In the genomic region with DNA sequence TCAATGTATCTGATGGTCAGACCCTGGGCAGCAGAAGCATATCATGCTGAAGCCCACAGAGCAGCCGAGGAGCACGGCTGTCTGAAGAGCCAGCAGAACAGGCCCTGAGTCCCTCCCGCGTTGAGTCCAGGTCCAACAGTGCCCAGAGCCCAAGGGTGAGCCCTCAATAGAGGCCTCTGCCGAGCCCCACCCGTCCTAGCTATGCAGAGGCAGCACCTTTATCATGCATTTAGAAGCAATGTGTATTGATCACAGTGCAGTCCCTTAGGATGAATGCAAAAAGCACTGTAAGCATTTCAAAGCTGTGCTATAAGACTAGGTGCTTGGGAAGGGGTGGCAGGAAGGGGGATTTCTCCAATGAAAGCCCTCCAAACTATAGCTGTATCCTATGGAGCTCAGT, we compare ENCODE assay signal across 19 cellular contexts.
"Had no signal": no experiment of that assay in that cellular context is flagged by ENCODE, and none has a peak within 500 bp of the region (broad histone marks: within the 10 kb centered on the region; RNA-seq: fewer than 3 reads in every experiment).

No MANE protein-coding gene starts in this region.

- H3K4me3 ChIP-seq: coronary artery, dorsolateral prefrontal cortex, esophagus muscularis mucosa, gastroesophageal sphincter, heart left ventricle, hepatocyte, left lung, lower lobe of right lung, mucosa of descending colon had no signal

- H3K9me3 Mint-ChIP-seq: mesothelial cell of epicardium had no signal

- ATAC-seq: foreskin keratinocyte, gastroesophageal sphincter, heart left ventricle, left cardiac atrium, left lung, left ventricle myocardium superior, lower lobe of right lung, mucosa of descending colon had no signal

- H3K4me1 ChIP-seq: esophagus muscularis mucosa, foreskin keratinocyte, gastroesophageal sphincter, left lung, lower lobe of right lung had no signal

- H2AFZ ChIP-seq: hepatocyte had no signal

- H3K4me1 Mint-ChIP-seq: naive B cell had no signal

- H3K27me3 Mint-ChIP-seq: naive B cell had no signal

- H3K27me3 ChIP-seq: dorsolateral prefrontal cortex, esophagus muscularis mucosa, foreskin keratinocyte, gastroesophageal sphincter, heart left ventricle, hepatocyte, left lung had no signal

- H3K9me3 ChIP-seq: esophagus muscularis mucosa, gastroesophageal sphincter, heart left ventricle, lower lobe of right lung had no signal

- H3K36me3 ChIP-seq: esophagus muscularis mucosa, gastroesophageal sphincter, heart left ventricle, left lung, lower lobe of right lung had no signal

- H3K27ac Mint-ChIP-seq: mesothelial cell of epicardium, naive B cell had no signal

- H3K27ac ChIP-seq: coronary artery, dorsolateral prefrontal cortex, esophagus muscularis mucosa, foreskin keratinocyte, gastroesophageal sphincter, heart left ventricle, hepatocyte, left lung, lower lobe of right lung had no signal

- H3K4me3 Mint-ChIP-seq: mesothelial cell of epicardium, naive B cell had no signal

- H3K4me2 ChIP-seq: hepatocyte had no signal

- H3K36me3 Mint-ChIP-seq: mesothelial cell of epicardium had no signal

- H3K79me2 ChIP-seq: hepatocyte had no signal

- DNase-seq: dermis blood vessel endothelial cell; dorsolateral prefrontal cortex; effector CD4-positive, alpha-beta T cell; effector memory CD4-positive, alpha-beta T cell; foreskin keratinocyte; heart left ventricle; hypothalamus; left cardiac atrium; left lung; left ventricle myocardium superior; lower lobe of right lung; mesenchymal stem cell; mucosa of descending colon; naive B cell had no signal
